8 cellular contexts compared by ENCODE assay signal in genomic region chr2:29115797-29116781, GRCh38. TPM values are rescaled to one million over a fixed set of nuclear protein-coding genes. Genes with fewer than 3 reads are reported as not detected.
A peak's percentile ranks its signal among the peaks of the same experiment; 100 is the strongest.
DNase-seq lines count a peak whose midpoint lies in the region; ATAC-seq, FAIRE-seq and TF ChIP-seq lines count a peak whose summit lies in the region.

No MANE protein-coding gene starts in this region.

- ATAC-seq in GM21447 (IDR thresholded peaks at IDR 0.05; ENCODE audit: unreplicated experiment): peak; percentile 54
- no peak for ATAC-seq in HepG2

- no peak for TF ChIP-seq POLR2A in HepG2 (IDR thresholded peaks at IDR 0.05; ENCODE audit: insufficient read depth in 1 of 2, low read depth in 2 of 2, low read length in 2 of 2)

- no peak overlapping the region for H3K9ac ChIP-seq in HepG2 (ENCODE audit: insufficient read depth, low read depth, low read length)

- H2AFZ ChIP-seq in HepG2 (ENCODE audit: low read length): no peak overlapping the region

- in situ Hi-C loops in HepG2 (cut with HindIII; ENCODE audit: extremely low pct_ligation_motif_present, low pct_unique_long_range_greater_than_20kb): no loop called here

- H3K27me3 ChIP-seq in HepG2 (ENCODE audit: control insufficient read depth in 1 of 2, insufficient read depth in 2 of 2, low read length in 2 of 2): 0 out of 5 replicates have a peak, but pooled peaks cover 0 to 3% of the 10 kb centered on the region in 2 experiments

- peaks cover 13% of the 10 kb centered on the region; the same call in 1 of the 2 replicates for H3K4me1 ChIP-seq in HepG2 (ENCODE audit: insufficient read depth, low read length)

- H3K9me3 Mint-ChIP-seq in activated CD4-positive, alpha-beta T cell treated with anti-CD3 and anti-CD28 coated beads, Interleukin-2, amount 10 ng/mL, durations not matched to agents 7 days and 5 days: no peaks in the 10 kb centered on the region

- no TSS peak for BruUV-seq in HepG2 (replicated peaks; lab: Mats Ljungman, UMichigan)

- POLR2A ChIA-PET in activated CD4-positive, alpha-beta T cell treated with anti-CD3 and anti-CD28 coated beads, Interleukin-2, amount 10 ng/mL, durations not matched to agents 7 days and 5 days (lab: Charles Lee): interaction anchor here (0.9 kb wide), 2 partner anchors 13 to 14 kb away, joined by 3 to 4 read pairs; no protein-coding TSS in a partner anchor
- POLR2A ChIA-PET in HepG2 (lab: Yijun Ruan, JAX): interaction anchor here (2.2 kb wide), 1 partner anchor 7 kb away, joined by 11 read pairs; no protein-coding TSS in a partner anchor

- peak; percentile 76 for DNase-seq in DMS 273 (lab: John Stamatoyannopoulos, UW; ENCODE audit: unreplicated experiment)
- peak; percentile 82 for DNase-seq in M059J (ENCODE audit: low read depth)
- peak; percentile 90 for DNase-seq in activated CD4-positive, alpha-beta T cell treated with anti-CD3 and anti-CD28 coated beads, Interleukin-2, amount 10 ng/mL, durations not matched to agents 7 days and 5 days
- no peak for DNase-seq in coronary artery (ENCODE audit: low spot score)
- no peak for DNase-seq in HepG2 (ENCODE audit: low spot score)
- peak; percentile 64 for DNase-seq in stimulated activated CD4-positive, alpha-beta T cell treated with anti-CD3 and anti-CD28 coated beads, Interleukin-4, amount 100 ng/mL, for 1 hour
- no peak for DNase-seq in NCI-H2029 (lab: John Stamatoyannopoulos, UW)

- H3K36me3 Mint-ChIP-seq in activated CD4-positive, alpha-beta T cell treated with anti-CD3 and anti-CD28 coated beads, Interleukin-2, amount 10 ng/mL, durations not matched to agents 7 days and 5 days (ENCODE audit: low read depth): peaks cover 8% of the 10 kb centered on the region

- H3K4me2 ChIP-seq in HepG2 (ENCODE audit: low read depth, low read length): no peak overlapping the region

- H3K4me3 Mint-ChIP-seq in activated CD4-positive, alpha-beta T cell treated with anti-CD3 and anti-CD28 coated beads, Interleukin-2, amount 10 ng/mL, durations not matched to agents 7 days and 5 days: peak overlapping the region; percentile 86

- intact Hi-C loops in HepG2 (cut with micrococcal nuclease; ENCODE audit: unreplicated experiment): no loop called here

- TF ChIP-seq RAD21 in HepG2 (CRISPR knock-in tag; IDR thresholded peaks at IDR 0.05): no peak

- H3K9me3 ChIP-seq in HepG2 (ENCODE audit: low read length): no peaks in the 10 kb centered on the region

- no peaks in the 10 kb centered on the region for H3K36me3 ChIP-seq in HepG2 (replicated peaks in 1 of 2; ENCODE audit: control insufficient read depth in 1 of 2, insufficient read depth in 2 of 2, low read length in 2 of 2)

- peak overlapping the region; percentile 99 for H3K27ac Mint-ChIP-seq in activated CD4-positive, alpha-beta T cell treated with anti-CD3 and anti-CD28 coated beads, Interleukin-2, amount 10 ng/mL, durations not matched to agents 7 days and 5 days

- peaks cover 55% of the 10 kb centered on the region for H3K4me1 Mint-ChIP-seq in activated CD4-positive, alpha-beta T cell treated with anti-CD3 and anti-CD28 coated beads, Interleukin-2, amount 10 ng/mL, durations not matched to agents 7 days and 5 days

- CTCF ChIA-PET in activated CD4-positive, alpha-beta T cell treated with anti-CD3 and anti-CD28 coated beads, Interleukin-2, amount 10 ng/mL, durations not matched to agents 7 days and 5 days (lab: Charles Lee): interaction anchor here (0.6 to 4.7 kb wide), 5 partner anchors 10 to 60 kb away, joined by 3 to 27 read pairs (median 5); no protein-coding TSS in a partner anchor
- CTCF ChIA-PET in HepG2 (lab: Yijun Ruan, JAX; ENCODE audit: low intra/inter-chr PET ratio, low total read pairs): no interaction called here

- no peaks in the 10 kb centered on the region for H3K79me2 ChIP-seq in HepG2 (ENCODE audit: insufficient read depth, low read length)

- 85% methylated on average over 43 of the region's 53 CpGs for WGBS in HepG2 (ENCODE audit: low lambda C conversion rate)

- TF ChIP-seq CTCF in coronary artery (IDR thresholded peaks at IDR 0.05): no peak
- TF ChIP-seq CTCF in HepG2 (CRISPR knock-in tag; IDR thresholded peaks at IDR 0.05): no peak

- H3K4me3 ChIP-seq in coronary artery (peak overlapping the region; percentile 90), HepG2 (replicated peaks in 1 of 3; ENCODE audit: insufficient read depth in 1 of 3, low read depth in 2 of 3, low read length in 3 of 3) (no peak overlapping the region)

- TF ChIP-seq EP300 in HepG2 (IDR thresholded peaks at IDR 0.05; ENCODE audit: low read depth in 2 of 2, low read length in 2 of 2) (no peak), HepG2 (CRISPR knock-in tag; IDR thresholded peaks at IDR 0.05; ENCODE audit: borderline replicate concordance) (no peak)

- H3K27ac ChIP-seq in coronary artery: peak overlapping the region; percentile 91 to 94
- H3K27ac ChIP-seq in HepG2 (ENCODE audit: extremely low read length, insufficient read depth, low read length): no peak overlapping the region

- no peak for FAIRE-seq in HepG2 (lab: Jason Lieb, UNC)

- peaks cover 10% of the 10 kb centered on the region for H3K27me3 Mint-ChIP-seq in activated CD4-positive, alpha-beta T cell treated with anti-CD3 and anti-CD28 coated beads, Interleukin-2, amount 10 ng/mL, durations not matched to agents 7 days and 5 days

- H4K20me1 ChIP-seq in HepG2 (ENCODE audit: insufficient read depth, low read length): no peaks in the 10 kb centered on the region

TF ChIP-seq in HepG2, 621 proteins besides CTCF, POLR2A, EP300 and RAD21 (continues in another document):
- peak; percentile 6; the same call in 1 of the 2 replicates for TF ChIP-seq CEBPB (IDR thresholded peaks at IDR 0.05; ENCODE audit: borderline replicate concordance, low read depth, low read length)

RNA-seq across cellular contexts. Expression of gene CLIP4, which starts 0.9 kb away (rescaled TPM):
- 10.8 and 15.9 TPM in 2 replicates for total RNA-seq in M059J (2014; rRNA removed; shearing (Covaris generic))
- total RNA-seq in activated CD4-positive, alpha-beta T cell treated with anti-CD3 and anti-CD28 coated beads, Interleukin-2, amount 10 ng/mL, durations not matched to agents 7 days and 5 days: 10 to 100 TPM; 23.4 to 23.8 TPM
- total RNA-seq in HepG2 (2016; rRNA removed; fragmentation: Illumina TruSeq; extraction: Trizol): 0.46 TPM in 2 replicates
- total RNA-seq in HepG2 (2016; cell fraction: cytosol; rRNA removed; fragmentation: Illumina TruSeq; extraction: Trizol; ENCODE audit: low read depth): 0.10 and 0.35 TPM in 2 replicates
- 0.33 and 0.67 TPM in 2 replicates for total RNA-seq in HepG2 (2016; cell fraction: insoluble cytoplasmic fraction; rRNA removed; fragmentation: Illumina TruSeq; extraction: Trizol)
- 0.24 and 0.28 TPM in 2 replicates for total RNA-seq in HepG2 (2016; cell fraction: membrane; rRNA removed; fragmentation: Illumina TruSeq; extraction: Trizol)
- 0.88 and 1.6 TPM in 2 replicates for total RNA-seq in HepG2 (2016; cell fraction: nucleus; rRNA removed; fragmentation: Illumina TruSeq; extraction: Trizol)
- polyA plus RNA-seq in HepG2 (2011; rRNA removed): 0.49 and 0.59 TPM in 2 replicates
- polyA plus RNA-seq in HepG2 (2011; cell fraction: cytosol; rRNA removed): 0.15 and 0.36 TPM in 2 replicates
- polyA plus RNA-seq in HepG2 (2011; cell fraction: nucleus; rRNA removed): 1.4 and 1.7 TPM in 2 replicates
- 0.09 and 0.51 TPM in 2 replicates for polyA plus RNA-seq in HepG2 (2012)
- 0.10 TPM in 1 of 2 replicates, not detected in the other for polyA plus RNA-seq in HepG2 (2016; cell fraction: cytosol; fragmentation: Illumina TruSeq; extraction: Trizol; ENCODE audit: low read depth)
- 0.11 and 0.16 TPM in 2 replicates for polyA plus RNA-seq in HepG2 (2016; cell fraction: insoluble cytoplasmic fraction; fragmentation: Illumina TruSeq; extraction: Trizol; ENCODE audit: low read depth)
- polyA plus RNA-seq in HepG2 (2016; cell fraction: membrane; fragmentation: Illumina TruSeq; extraction: Trizol; ENCODE audit: low read depth): 0.27 and 0.33 TPM in 2 replicates
- 0.62 and 1.5 TPM in 2 replicates for polyA plus RNA-seq in HepG2 (2016; cell fraction: nucleus; fragmentation: Illumina TruSeq; extraction: Trizol; ENCODE audit: insufficient read depth, low read depth)
- polyA minus RNA-seq in HepG2 (2011; rRNA and poly(A)+ RNA removed; ENCODE audit: low replicate concordance): 0.34 and 15.9 TPM in 2 replicates
- polyA minus RNA-seq in HepG2 (2011; cell fraction: cytosol; rRNA and poly(A)+ RNA removed): 0.59 TPM in 1 of 2 replicates, not detected in the other
- 3.1 and 4.0 TPM in 2 replicates for polyA minus RNA-seq in HepG2 (2011; cell fraction: nucleus; rRNA and poly(A)+ RNA removed)

RNA-seq across cellular contexts. Expression of gene PCARE, which starts 41.8 kb away (rescaled TPM):
- not detected in 2 replicates for total RNA-seq in M059J (2014; rRNA removed; shearing (Covaris generic))
- total RNA-seq in activated CD4-positive, alpha-beta T cell treated with anti-CD3 and anti-CD28 coated beads, Interleukin-2, amount 10 ng/mL, durations not matched to agents 7 days and 5 days: not detected
- total RNA-seq in HepG2 (2016; rRNA removed; fragmentation: Illumina TruSeq; extraction: Trizol): not detected in 2 replicates
- total RNA-seq in HepG2 (2016; cell fraction: cytosol; rRNA removed; fragmentation: Illumina TruSeq; extraction: Trizol; ENCODE audit: low read depth): not detected in 2 replicates
- total RNA-seq in HepG2 (2016; cell fraction: insoluble cytoplasmic fraction; rRNA removed; fragmentation: Illumina TruSeq; extraction: Trizol): not detected in 2 replicates
- not detected in 2 replicates for total RNA-seq in HepG2 (2016; cell fraction: membrane; rRNA removed; fragmentation: Illumina TruSeq; extraction: Trizol)
- total RNA-seq in HepG2 (2016; cell fraction: nucleus; rRNA removed; fragmentation: Illumina TruSeq; extraction: Trizol): not detected in 2 replicates
- polyA plus RNA-seq in HepG2 (2011; rRNA removed): not detected in 2 replicates
- polyA plus RNA-seq in HepG2 (2011; cell fraction: cytosol; rRNA removed): not detected in 2 replicates
- not detected in 2 replicates for polyA plus RNA-seq in HepG2 (2011; cell fraction: nucleus; rRNA removed)
- not detected in 2 replicates for polyA plus RNA-seq in HepG2 (2012)
- not detected in 2 replicates for polyA plus RNA-seq in HepG2 (2016; cell fraction: cytosol; fragmentation: Illumina TruSeq; extraction: Trizol; ENCODE audit: low read depth)
- not detected in 2 replicates for polyA plus RNA-seq in HepG2 (2016; cell fraction: insoluble cytoplasmic fraction; fragmentation: Illumina TruSeq; extraction: Trizol; ENCODE audit: low read depth)
- polyA plus RNA-seq in HepG2 (2016; cell fraction: membrane; fragmentation: Illumina TruSeq; extraction: Trizol; ENCODE audit: low read depth): not detected in 2 replicates
- not detected in 2 replicates for polyA plus RNA-seq in HepG2 (2016; cell fraction: nucleus; fragmentation: Illumina TruSeq; extraction: Trizol; ENCODE audit: insufficient read depth, low read depth)
- polyA minus RNA-seq in HepG2 (2011; rRNA and poly(A)+ RNA removed; ENCODE audit: low replicate concordance): 0.02 TPM in 1 of 2 replicates, not detected in the other
- polyA minus RNA-seq in HepG2 (2011; cell fraction: cytosol; rRNA and poly(A)+ RNA removed): not detected in 2 replicates
- not detected in 2 replicates for polyA minus RNA-seq in HepG2 (2011; cell fraction: nucleus; rRNA and poly(A)+ RNA removed)

Comparison
In these comparisons a context has a peak if more than half of its experiments do, and no peak if none do; other contexts are left out.
1. DNase-seq: peak in DMS 273 (single experiment), M059J (single experiment), activated CD4-positive, alpha-beta T cell treated with anti-CD3 and anti-CD28 coated beads, Interleukin-2, amount 10 ng/mL, durations not matched to agents 7 days and 5 days (single experiment) and stimulated activated CD4-positive, alpha-beta T cell treated with anti-CD3 and anti-CD28 coated beads, Interleukin-4, amount 100 ng/mL, for 1 hour (single experiment); none in coronary artery (single experiment), HepG2 (single experiment) and NCI-H2029 (single experiment).